17 cellular contexts compared by ENCODE assay signal in genomic region chr2:140624188-140624587, GRCh38.
"Had no signal": no experiment of that assay in that cellular context is flagged by ENCODE, and none has a peak within 500 bp of the region (broad histone marks: within the 10 kb centered on the region; RNA-seq: fewer than 3 reads in every experiment).

No MANE protein-coding gene starts in this region.

- H3K4me1 Mint-ChIP-seq: activated naive CD8-positive, alpha-beta T cell treated with anti-CD3 and anti-CD28 coated beads for 36 hours; brain; stimulated activated naive CD8-positive, alpha-beta T cell treated with anti-CD3 and anti-CD28 coated beads, Interleukin-15, amount 100 ng/mL, for 72 hours had no signal

- H3K9me3 Mint-ChIP-seq: neural progenitor cell had no signal

- H3K36me3 Mint-ChIP-seq: activated naive CD8-positive, alpha-beta T cell treated with anti-CD3 and anti-CD28 coated beads for 36 hours; brain; neural progenitor cell had no signal

- H3K27ac Mint-ChIP-seq: activated naive CD8-positive, alpha-beta T cell treated with anti-CD3 and anti-CD28 coated beads for 36 hours; activated T-helper 1 cell treated with anti-CD3 and anti-CD28 coated beads, Interleukin-12 subunit alpha, Interleukin-12 subunit beta, Interleukin-2, Interleukin-4 antibody, amounts not matched to agents 30 ng/mL and 10 ng/mL and 1 ng/mL, durations not matched to agents 14 hours and 24 hours and 36 hours; brain; neural progenitor cell; stimulated activated naive CD8-positive, alpha-beta T cell treated with anti-CD3 and anti-CD28 coated beads, Interleukin-15, amount 100 ng/mL, for 72 hours had no signal

- DNase-seq: activated naive CD8-positive, alpha-beta T cell treated with anti-CD3 and anti-CD28 coated beads for 36 hours; amygdala; central memory CD4-positive, alpha-beta T cell; colonic mucosa; esophagus squamous epithelium; left lung; mammary epithelial cell; psoas muscle; spleen; stimulated activated naive CD8-positive, alpha-beta T cell treated with anti-CD3 and anti-CD28 coated beads, Interleukin-15, amount 100 ng/mL, for 72 hours; testis; upper lobe of left lung had no signal

- ATAC-seq: activated CD4-positive, CD25-positive, alpha-beta regulatory T cell treated with anti-CD3 and anti-CD28 coated beads, Interleukin-2, amount 50 U/mL, for 24 hours; left lung; psoas muscle; sciatic nerve; stimulated activated naive CD8-positive, alpha-beta T cell treated with anti-CD3 and anti-CD28 coated beads, Interleukin-15, amount 100 ng/mL, for 72 hours had no signal

- H3K4me3 Mint-ChIP-seq: activated naive CD8-positive, alpha-beta T cell treated with anti-CD3 and anti-CD28 coated beads for 36 hours; activated T-helper 1 cell treated with anti-CD3 and anti-CD28 coated beads, Interleukin-12 subunit alpha, Interleukin-12 subunit beta, Interleukin-2, Interleukin-4 antibody, amounts not matched to agents 30 ng/mL and 10 ng/mL and 1 ng/mL, durations not matched to agents 14 hours and 24 hours and 36 hours; brain; neural progenitor cell; stimulated activated naive CD8-positive, alpha-beta T cell treated with anti-CD3 and anti-CD28 coated beads, Interleukin-15, amount 100 ng/mL, for 72 hours had no signal
